Comparison of ENCODE assay signal across 1 cellular context in genomic region chr12:133080051-133080618, GRCh38.
A peak's percentile ranks its signal among the peaks of the same experiment; 100 is the strongest.
TF ChIP-seq lines count a peak whose summit lies in the region.

No MANE protein-coding gene starts in this region.

TF ChIP-seq in HepG2, 621 proteins besides CTCF, POLR2A, EP300 and RAD21 (continued from another document and continues in another):
- TF ChIP-seq DR1 (CRISPR knock-in tag; IDR thresholded peaks at IDR 0.05) (peak; percentile 47; the same call in 1 of the 2 replicates), ZBTB14 (CRISPR knock-in tag; IDR thresholded peaks at IDR 0.05) (peak; percentile 38), NR2F6 (IDR thresholded peaks at IDR 0.05) (no peak), NR2F6 (CRISPR knock-in tag; IDR thresholded peaks at IDR 0.05) (peak; percentile 36; the same call in 1 of the 2 replicates), ZFYVE20 (CRISPR knock-in tag; IDR thresholded peaks at IDR 0.05; ENCODE audit: borderline replicate concordance, low read depth) (no peak), AGO2 (optimal IDR thresholded peaks at IDR 0.05; ENCODE audit: low read depth, low read length) (no peak), ZNF552 (CRISPR knock-in tag; IDR thresholded peaks at IDR 0.05; ENCODE audit: borderline replicate concordance) (no peak; the same call in 1 of the 2 replicates), ZNF704 (CRISPR knock-in tag; IDR thresholded peaks at IDR 0.05; ENCODE audit: borderline replicate concordance) (no peak; the same call in 1 of the 2 replicates), BRCA1 (CRISPR knock-in tag; IDR thresholded peaks at IDR 0.05) (peak; percentile 87; the same call in 1 of the 2 replicates), MXD4 (CRISPR knock-in tag; IDR thresholded peaks at IDR 0.05) (0 out of 2 replicates have a peak, but pooled peaks have one; percentile 4), THAP9 (CRISPR knock-in tag; IDR thresholded peaks at IDR 0.05; ENCODE audit: borderline replicate concordance) (peak; percentile 77), ZIK1 (CRISPR knock-in tag; IDR thresholded peaks at IDR 0.05; ENCODE audit: borderline replicate concordance, low read depth) (0 out of 2 replicates have a peak, but pooled peaks have one; percentile 21), FOSL2 (CRISPR knock-in tag; IDR thresholded peaks at IDR 0.05) (peak; percentile 46), RFX1 (IDR thresholded peaks at IDR 0.05) (no peak), KDM4B (CRISPR knock-in tag; IDR thresholded peaks at IDR 0.05) (no peak), ZNF784 (CRISPR knock-in tag; IDR thresholded peaks at IDR 0.05; ENCODE audit: borderline replicate concordance) (no peak), USF2 (IDR thresholded peaks at IDR 0.05; ENCODE audit: low read depth, low read length) (no peak), USF2 (CRISPR knock-in tag; IDR thresholded peaks at IDR 0.05; ENCODE audit: borderline replicate concordance) (peak; percentile 67), ZSCAN29 (CRISPR knock-in tag; conservative IDR thresholded peaks at IDR 0.05) (no peak), ZNF839 (CRISPR knock-in tag; IDR thresholded peaks at IDR 0.05; ENCODE audit: borderline replicate concordance) (no peak), UBTF (CRISPR knock-in tag; IDR thresholded peaks at IDR 0.05) (no peak), RFX3 (CRISPR knock-in tag; IDR thresholded peaks at IDR 0.05) (no peak), ZNF24 (IDR thresholded peaks at IDR 0.05) (no peak), U2AF2 (IDR thresholded peaks at IDR 0.05; ENCODE audit: low read depth, low read length) (no peak), PRPF4 (IDR thresholded peaks at IDR 0.05; ENCODE audit: low read depth, low read length, poor library complexity, severe bottlenecking) (no peak), RXRA (CRISPR knock-in tag; IDR thresholded peaks at IDR 0.05) (peak; percentile 69), ZNF460 (CRISPR knock-in tag; IDR thresholded peaks at IDR 0.05; ENCODE audit: borderline replicate concordance) (no peak; the same call in 1 of the 2 replicates), ZNF160 (CRISPR knock-in tag; IDR thresholded peaks at IDR 0.05) (no peak), ZNF800 (CRISPR knock-in tag; IDR thresholded peaks at IDR 0.05) (peak; percentile 48; the same call in 1 of the 2 replicates), ZNF7 (CRISPR knock-in tag; IDR thresholded peaks at IDR 0.05) (no peak), NFE2L1 (CRISPR knock-in tag; IDR thresholded peaks at IDR 0.05; ENCODE audit: borderline replicate concordance) (no peak), ZNF318 (CRISPR knock-in tag; IDR thresholded peaks at IDR 0.05) (0 out of 2 replicates have a peak, but pooled peaks have one; percentile 18), XRCC5 (optimal IDR thresholded peaks at IDR 0.05; ENCODE audit: low read length) (no peak), EHMT2 (IDR thresholded peaks at IDR 0.05; ENCODE audit: borderline replicate concordance, low read depth, low read length) (no peak), ZNF567 (CRISPR knock-in tag; IDR thresholded peaks at IDR 0.05; ENCODE audit: borderline replicate concordance) (0 out of 2 replicates have a peak, but pooled peaks have one; percentile 31), SRSF4 (IDR thresholded peaks at IDR 0.05; ENCODE audit: low read depth, low read length, poor library complexity, severe bottlenecking) (no peak), ATF3 (CRISPR knock-in tag; IDR thresholded peaks at IDR 0.05) (no peak)
